In the genomic region with DNA sequence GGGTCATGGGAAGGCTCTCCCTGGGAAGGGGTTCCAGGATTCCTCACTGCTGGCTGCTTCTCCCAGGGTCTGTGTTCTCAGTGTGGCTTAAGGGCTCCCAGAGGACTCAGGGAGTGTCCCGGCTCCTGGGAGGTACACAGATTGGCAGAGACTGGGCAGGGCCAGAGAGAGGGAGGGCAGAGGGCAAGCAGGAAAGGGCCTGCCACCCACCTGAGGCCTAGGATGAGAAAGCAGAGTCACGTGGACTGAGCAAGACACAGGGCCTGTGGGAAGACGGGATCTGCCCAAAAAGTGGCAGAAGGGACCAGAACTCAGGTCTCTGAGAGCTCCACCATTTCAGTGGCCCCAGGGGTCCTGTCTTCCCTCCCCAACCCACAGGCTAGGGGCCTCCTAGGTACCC, we compare ENCODE assay signal across 20 cellular contexts. TPM values are rescaled to one million over a fixed set of nuclear protein-coding genes. Genes with fewer than 3 reads are reported as not detected.
DNase-seq lines count a peak whose midpoint lies in the region; ATAC-seq, FAIRE-seq and TF ChIP-seq lines count a peak whose summit lies in the region.
"Had no signal": no experiment of that assay in that cellular context is flagged by ENCODE, and none has a peak within 500 bp of the region (broad histone marks: within the 10 kb centered on the region; RNA-seq: fewer than 3 reads in every experiment).

No MANE protein-coding gene starts in this region.

- H2AFZ ChIP-seq in K562 (ENCODE audit: low read depth, low read length), result no peak overlapping the region
- H2AFZ ChIP-seq in neuronal stem cell (ENCODE audit: low read length), result no peak overlapping the region

- H3K4ac ChIP-seq in neuronal stem cell (ENCODE audit: low read length), result no peak overlapping the region

- TF ChIP-seq RAD21 in K562 (CRISPR knock-in tag; conservative IDR thresholded peaks at IDR 0.05 in 1 of 2, IDR thresholded peaks at IDR 0.05 in 1 of 2), result no peak

- TF ChIP-seq EP300 in K562 (IDR thresholded peaks at IDR 0.05; ENCODE audit: low read length), result no peak

- H3K4me3 ChIP-seq in K562 (no peak overlapping the region), neuronal stem cell (ENCODE audit: low read length in 2 of 2) (no peak overlapping the region)
- H3K4me3 ChIP-seq: spleen had no signal

- peak; percentile 50 for DNase-seq in NCI-H82 (lab: John Stamatoyannopoulos, UW)
- no peak for DNase-seq in NCI-H82 treated with DMSO at 0.1 percent for 48 hours (lab: John Stamatoyannopoulos, UW; ENCODE audit: unreplicated experiment)
- no peak for DNase-seq in HFFc6
- no peak for DNase-seq in K562 (ENCODE audit: extremely low read depth in 1 of 4, low spot score in 3 of 4)
- DNase-seq in neuronal stem cell (ENCODE audit: low spot score), result no peak
- no peak for DNase-seq in pons (ENCODE audit: low spot score)
- DNase-seq: activated CD4-positive, alpha-beta T cell treated with anti-CD3 and anti-CD28 coated beads for 48 hours; cerebellar nuclear complex; NCI-H510A; spleen; stimulated activated CD8-positive, alpha-beta memory T cell treated with anti-CD3 and anti-CD28 coated beads, Interleukin-4, amount 100 ng/mL, for 48 hours had no signal

- H3K14ac ChIP-seq in neuronal stem cell (ENCODE audit: low read length), result no peak overlapping the region

- H3K27me3 ChIP-seq in K562 (ENCODE audit: control insufficient read depth in 2 of 2, insufficient read depth in 2 of 2, low read length in 2 of 2), result no peaks in the 10 kb centered on the region
- no peaks in the 10 kb centered on the region for H3K27me3 ChIP-seq in neuronal stem cell (ENCODE audit: control insufficient read depth in 3 of 3, insufficient read depth in 3 of 3, low read depth in 1 of 3, low read length in 3 of 3)
- H3K27me3 ChIP-seq: spleen had no signal

- TF ChIP-seq POLR2A in K562 (conservative IDR thresholded peaks at IDR 0.05), result peak; percentile 7; the same call in 1 of the 2 replicates

- CTCF ChIA-PET in K562 (lab: Yijun Ruan, JAX; ENCODE audit: low intra/inter-chr PET ratio), result no interaction called here

- peak overlapping the region in 1 of 2 experiments; percentile 71; a peak in 2 of 4 replicates for H3K9ac ChIP-seq in K562 (ENCODE audit: insufficient read depth in 1 of 2, low read depth in 2 of 2, low read length in 2 of 2)
- H3K9ac ChIP-seq in neuronal stem cell (ENCODE audit: low read depth, low read length, poor library complexity), result no peak overlapping the region

- H3K9me3 ChIP-seq in K562 (replicated peaks; ENCODE audit: control insufficient read depth, insufficient read depth, low read depth, low read length), result no peaks in the 10 kb centered on the region
- H3K9me3 ChIP-seq in neuronal stem cell (replicated peaks in 1 of 2; ENCODE audit: control insufficient read depth in 2 of 2, insufficient read depth in 1 of 2, low read depth in 1 of 2, low read length in 2 of 2), result no peaks in the 10 kb centered on the region
- H3K9me3 ChIP-seq: spleen had no signal

- H2BK12ac ChIP-seq in neuronal stem cell (ENCODE audit: low read length), result no peak overlapping the region

- 68% methylated on average over 3 of the region's 3 CpGs for WGBS in K562 (ENCODE audit: insufficient coverage, low coverage, missing lambda C conversion rate)
- WGBS in neuronal stem cell (ENCODE audit: extremely low coverage in 2 of 2, insufficient read length in 2 of 2, insufficient replicate concordance in 1 of 2), 2 donors, result no CpG with 5 or more reads among the region's 3 CpGs

- H3K18ac ChIP-seq in neuronal stem cell (ENCODE audit: low read length), result no peak overlapping the region

- H3K4me1 ChIP-seq in K562 (replicated peaks in 1 of 2; ENCODE audit: control insufficient read depth in 2 of 2, insufficient read depth in 2 of 2, low read length in 2 of 2) (peaks cover 0 to 25% of the 10 kb centered on the region in 2 experiments; a peak in 2 of 5 replicates), neuronal stem cell (ENCODE audit: control insufficient read depth in 2 of 2, insufficient read depth in 1 of 2, low read depth in 1 of 2, low read length in 2 of 2) (peaks cover 3 to 13% of the 10 kb centered on the region in 2 donors)

- peak overlapping the region; percentile 3 for H2BK5ac ChIP-seq in neuronal stem cell (ENCODE audit: low read length)

- no peaks in the 10 kb centered on the region for H3K9me3 Mint-ChIP-seq in HFFc6
- H3K9me3 Mint-ChIP-seq: CD14-positive monocyte, neural crest cell had no signal

- no peak for ATAC-seq in K562
- no peak for ATAC-seq in GM19351 (IDR thresholded peaks at IDR 0.05; ENCODE audit: unreplicated experiment)
- no peak for ATAC-seq in HG03139 (IDR thresholded peaks at IDR 0.05; ENCODE audit: unreplicated experiment)

- in situ Hi-C loops in K562 (cut with MboI), result no loop called here

- POLR2A ChIA-PET in K562 (lab: Yijun Ruan, JAX), result interaction anchor here (0.6 to 2.3 kb wide), 7 partner anchors 8 to 628 kb away, joined by 3 to 9 read pairs (median 3); no protein-coding TSS in a partner anchor

- no peak overlapping the region for H4K91ac ChIP-seq in neuronal stem cell (ENCODE audit: low read depth, low read length, poor library complexity)

- peaks cover 5% of the 10 kb centered on the region; the same call in 1 of the 2 replicates for H4K20me1 ChIP-seq in K562 (replicated peaks; ENCODE audit: control insufficient read depth, insufficient read depth, low read length)

- H3K27ac ChIP-seq in K562 (ENCODE audit: extremely low read depth, low read depth, low read length), result no peak overlapping the region
- no peak overlapping the region for H3K27ac ChIP-seq in neuronal stem cell (replicated peaks; ENCODE audit: low read length)

- no peak overlapping the region for H4K8ac ChIP-seq in neuronal stem cell (ENCODE audit: low read depth, low read length)

- H3K4me3 Mint-ChIP-seq in HFFc6, result no peak overlapping the region
- H3K4me3 Mint-ChIP-seq: CD14-positive monocyte, IgD-negative memory B cell had no signal

- no peak overlapping the region for H2AK5ac ChIP-seq in neuronal stem cell (ENCODE audit: low read depth, low read length)

- no TSS peak for BruUV-seq in K562 (replicated peaks; lab: Mats Ljungman, UMichigan)

- H3K27me3 Mint-ChIP-seq in HFFc6 (ENCODE audit: insufficient read depth), result peaks cover 20% of the 10 kb centered on the region
- H3K27me3 Mint-ChIP-seq: IgD-negative memory B cell had no signal

- H3K4me2 ChIP-seq in K562 (ENCODE audit: insufficient read depth, low read length) (no peak overlapping the region), neuronal stem cell (ENCODE audit: insufficient read depth, low read length, poor library complexity, severe bottlenecking) (no peak overlapping the region)

- H3K79me1 ChIP-seq in neuronal stem cell (ENCODE audit: low read depth, low read length), result no peaks in the 10 kb centered on the region

- TF ChIP-seq CTCF in HFFc6 (IDR thresholded peaks at IDR 0.05), result no peak
- no peak for TF ChIP-seq CTCF in K562 (IDR thresholded peaks at IDR 0.05 in 2 of 3, conservative IDR thresholded peaks at IDR 0.05 in 1 of 3; ENCODE audit: insufficient read depth in 2 of 3, low read depth in 1 of 3, low read length in 3 of 3)

- no peak for FAIRE-seq in K562 (lab: Jason Lieb, UNC)
- FAIRE-seq: A204.1, GM18507, islet of Langerhans had no signal

- no peak overlapping the region for H2BK15ac ChIP-seq in neuronal stem cell (ENCODE audit: low read length)

- H3K23ac ChIP-seq in neuronal stem cell (ENCODE audit: low read depth, low read length, poor library complexity), result no peak overlapping the region

- peaks cover 15% of the 10 kb centered on the region; the same call in 1 of the 2 replicates for H3K36me3 Mint-ChIP-seq in HFFc6 (ENCODE audit: low read depth)

- H3K27ac Mint-ChIP-seq in HFFc6, result peak overlapping the region; percentile 63
- H3K27ac Mint-ChIP-seq: IgD-negative memory B cell had no signal

- no peak overlapping the region for H2BK120ac ChIP-seq in neuronal stem cell (ENCODE audit: low read depth, low read length)

- peaks cover 44% of the 10 kb centered on the region; the same call in 1 of the 3 replicates for H3K36me3 ChIP-seq in K562 (ENCODE audit: control insufficient read depth, insufficient read depth, low read length)
- peaks cover 12 to 46% of the 10 kb centered on the region in 2 donors for H3K36me3 ChIP-seq in neuronal stem cell (replicated peaks in 1 of 2; ENCODE audit: control insufficient read depth in 2 of 2, insufficient read depth in 2 of 2, low read length in 2 of 2)

- peaks cover 7% of the 10 kb centered on the region for H3K4me1 Mint-ChIP-seq in HFFc6 (ENCODE audit: low read depth)
- H3K4me1 Mint-ChIP-seq: CD14-positive monocyte had no signal

- intact Hi-C loops in K562 (cut with micrococcal nuclease), result no loop called here

- peaks cover 10% of the 10 kb centered on the region for H3K9me1 ChIP-seq in K562 (ENCODE audit: control insufficient read depth, insufficient read depth, low read length)

- H3K79me2 ChIP-seq in K562 (ENCODE audit: control insufficient read depth, insufficient read depth, low read length), result no peaks in the 10 kb centered on the region

RNA-seq across cellular contexts. Expression of gene SLFNL1, which starts 0.9 kb away (rescaled TPM):
- total RNA-seq in HFFc6 (2021; fragmentation: NEBNext Ultra II Directional; extraction: Animal tissue kit (Norgen Biotek cat#: 25700)), result under 1 TPM in 4 of 6 experiments, not detected in 2; 0.07 to 0.17 (median 0.11) TPM
- total RNA-seq in K562 (2011; cell fraction: chromatin; rRNA removed; ENCODE audit: low replicate concordance), result 0.58 and 1.4 TPM in 2 replicates
- 0.66 and 1.2 TPM in 2 replicates for total RNA-seq in K562 (2011; cell fraction: nucleolus; rRNA removed)
- 0.31 and 0.51 TPM in 2 replicates for total RNA-seq in K562 (2011; cell fraction: nucleoplasm; rRNA removed)
- total RNA-seq in K562 (2014; rRNA removed) (0.05 and 0.29 TPM in 2 replicates), K562 (2014; rRNA removed; fragmentation: Illumina TruSeq; extraction: Trizol) (0.03 TPM in 1 of 2 replicates, not detected in the other), K562 (2015; rRNA removed; fragmentation: Illumina TruSeq; extraction: Trizol) (0.08 and 0.14 TPM in 2 replicates), K562 (2021) (0.07 TPM in 1 of 2 replicates, not detected in the other)
- polyA plus RNA-seq in K562 (2011; rRNA removed) (0.01 TPM in 1 of 2 replicates, not detected in the other), K562 (2014; fragmentation: Illumina TruSeq; extraction: Trizol) (0.03 TPM in 1 of 2 replicates, not detected in the other), K562 (2014; fragmentation: Nextera tagmentation; extraction: Ambion mirVana) (not detected), K562 (2014; rRNA removed) (0.05 and 0.12 TPM in 2 replicates)
- polyA plus RNA-seq in K562 (2011; cell fraction: cytosol; rRNA removed), result not detected in 2 replicates
- polyA plus RNA-seq in K562 (2011; cell fraction: nucleus; rRNA removed), result 0.10 and 0.13 TPM in 2 replicates
- 0.25 and 0.47 TPM in 2 replicates for polyA plus RNA-seq in K562 (2012)
- polyA minus RNA-seq in K562 (2011; rRNA and poly(A)+ RNA removed), result 0.14 and 0.15 TPM in 2 replicates
- polyA minus RNA-seq in K562 (2011; cell fraction: cytosol; rRNA and poly(A)+ RNA removed), result not detected in 2 replicates
- 0.40 and 0.44 TPM in 2 replicates for polyA minus RNA-seq in K562 (2011; cell fraction: nucleus; rRNA and poly(A)+ RNA removed)
- 0.07 TPM for polyA plus RNA-seq in neuronal stem cell (2013, experiment 1 of 2)
- polyA plus RNA-seq in neuronal stem cell (2013, experiment 2 of 2), result 0.01 TPM
- total RNA-seq: H7 had no signal

RNA-seq across cellular contexts. Expression of gene CTPS1, which starts 41.2 kb away (rescaled TPM):
- total RNA-seq in HFFc6 (2021; fragmentation: NEBNext Ultra II Directional; extraction: Animal tissue kit (Norgen Biotek cat#: 25700)), result 100 to 1,000 TPM in 1 of 6 experiments, 10 to 100 TPM in 5; 89.3 to 125 (median 91.6) TPM
- 238 and 252 TPM in 2 replicates for total RNA-seq in K562 (2011; cell fraction: chromatin; rRNA removed; ENCODE audit: low replicate concordance)
- total RNA-seq in K562 (2011; cell fraction: nucleolus; rRNA removed), result 123 and 132 TPM in 2 replicates
- 153 and 182 TPM in 2 replicates for total RNA-seq in K562 (2011; cell fraction: nucleoplasm; rRNA removed)
- total RNA-seq in K562 (2014; rRNA removed) (87.7 and 103 TPM in 2 replicates), K562 (2014; rRNA removed; fragmentation: Illumina TruSeq; extraction: Trizol) (93.9 and 99.0 TPM in 2 replicates), K562 (2015; rRNA removed; fragmentation: Illumina TruSeq; extraction: Trizol) (101 and 103 TPM in 2 replicates), K562 (2021) (106 and 113 TPM in 2 replicates)
- polyA plus RNA-seq in K562 (2011; rRNA removed) (44.0 and 44.4 TPM in 2 replicates), K562 (2014; fragmentation: Illumina TruSeq; extraction: Trizol) (152 and 164 TPM in 2 replicates), K562 (2014; fragmentation: Nextera tagmentation; extraction: Ambion mirVana) (10 to 100 TPM; 71.5 to 72.2 TPM), K562 (2014; rRNA removed) (70.6 and 88.0 TPM in 2 replicates)
- polyA plus RNA-seq in K562 (2011; cell fraction: cytosol; rRNA removed), result 23.4 and 35.2 TPM in 2 replicates
- polyA plus RNA-seq in K562 (2011; cell fraction: nucleus; rRNA removed), result 165 and 227 TPM in 2 replicates
- polyA plus RNA-seq in K562 (2012), result 58.1 and 83.7 TPM in 2 replicates
- polyA minus RNA-seq in K562 (2011; rRNA and poly(A)+ RNA removed), result 90.7 and 96.2 TPM in 2 replicates
- 36.2 and 42.9 TPM in 2 replicates for polyA minus RNA-seq in K562 (2011; cell fraction: cytosol; rRNA and poly(A)+ RNA removed)
- polyA minus RNA-seq in K562 (2011; cell fraction: nucleus; rRNA and poly(A)+ RNA removed), result 78.6 and 121 TPM in 2 replicates
- 53.2 TPM for polyA plus RNA-seq in neuronal stem cell (2013, experiment 1 of 2)
- 53.4 TPM for polyA plus RNA-seq in neuronal stem cell (2013, experiment 2 of 2)
